21 cellular contexts compared by ENCODE assay signal in the genomic region with DNA sequence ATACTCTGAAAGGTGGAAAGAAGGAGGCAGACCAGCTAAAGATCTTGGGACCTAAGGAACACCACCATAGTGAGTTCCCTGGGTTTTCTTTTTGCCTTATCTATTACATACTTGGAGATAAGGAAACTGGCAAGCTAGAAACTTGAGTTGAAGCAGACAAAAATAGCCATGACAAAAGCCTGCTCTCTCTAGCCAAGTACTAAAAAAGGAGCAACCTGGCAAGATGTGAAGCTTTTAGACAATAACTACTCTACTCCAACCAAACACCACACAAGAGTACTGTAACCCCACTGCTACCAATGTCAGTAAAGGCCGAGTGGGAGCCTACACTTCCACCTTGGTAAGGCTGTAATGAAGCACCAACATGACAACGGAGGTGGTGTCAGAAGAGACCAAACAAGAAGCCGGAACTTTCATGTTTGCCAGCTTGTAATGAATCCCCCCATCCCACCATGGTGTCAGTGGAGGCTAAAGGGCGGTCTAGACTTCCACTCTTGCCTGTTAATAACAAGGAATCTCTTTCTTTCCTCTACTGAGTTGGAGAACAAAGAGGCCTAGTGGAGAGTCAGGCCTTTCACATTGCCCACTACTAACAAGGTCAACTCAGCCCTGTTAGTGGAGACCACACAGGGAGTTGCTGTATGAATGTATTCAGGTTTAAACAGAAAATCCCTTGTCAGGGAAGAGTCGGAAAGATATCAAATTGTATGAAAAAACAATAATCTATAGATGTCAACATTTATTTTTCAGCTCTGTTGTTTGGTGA. TPM values are rescaled to one million over a fixed set of nuclear protein-coding genes. Genes with fewer than 3 reads are reported as not detected.
DNase-seq lines count a peak whose midpoint lies in the region; ATAC-seq and TF ChIP-seq lines count a peak whose summit lies in the region.
"Had no signal": no experiment of that assay in that cellular context is flagged by ENCODE, and none has a peak within 500 bp of the region (broad histone marks: within the 10 kb centered on the region; RNA-seq: fewer than 3 reads in every experiment).

No MANE protein-coding gene starts in this region.

- no peaks in the 10 kb centered on the region for H3K9me3 ChIP-seq in right atrium auricular region

- H3K4me3 ChIP-seq in right atrium auricular region, result no peak overlapping the region
- H3K4me3 ChIP-seq in fibroblast of the aortic adventitia (ENCODE audit: low read depth, low read length), result no peak overlapping the region

- intact Hi-C loops in Right ventricle myocardium superior (cut with DNase I), result no loop called here
- intact Hi-C loops in left ventricle myocardium superior (cut with micrococcal nuclease), result no loop called here

- no peaks in the 10 kb centered on the region for H3K27me3 ChIP-seq in right atrium auricular region

- TF ChIP-seq CTCF in right atrium auricular region (IDR thresholded peaks at IDR 0.05) (no peak), fibroblast of the aortic adventitia (IDR thresholded peaks at IDR 0.05; ENCODE audit: insufficient read depth, low read length) (no peak)

- peak overlapping the region in 1 of 2 donors; percentile 64 for H3K27ac ChIP-seq in right atrium auricular region

- no peak for DNase-seq in Right ventricle myocardium superior
- no peak for DNase-seq in right atrium auricular region (ENCODE audit: low spot score)
- DNase-seq in fibroblast of the aortic adventitia (ENCODE audit: low read depth), result peak; percentile 7
- no peak for DNase-seq in left ventricle myocardium superior
- no peak for DNase-seq in MV-4-11 (lab: John Stamatoyannopoulos, UW)
- no peak for DNase-seq in LoVo (ENCODE audit: low spot score)
- no peak for DNase-seq in HuH-7 (ENCODE audit: low spot score)
- DNase-seq: 8988T; AML-193; C1 segment of cervical spinal cord; CD8-positive, alpha-beta memory T cell; GOT3; HCEC 1CT; NCI-H1417; NCI-H187; NCI-H446; NCI-H526; PC-3; RPMI8226; SIG-M5 had no signal

- peak; percentile 90 for ATAC-seq in Right ventricle myocardium superior (ENCODE audit: poor library complexity)
- ATAC-seq in left ventricle myocardium superior, result peak; percentile 90
- no peak for ATAC-seq in GM19455 (IDR thresholded peaks at IDR 0.05; ENCODE audit: unreplicated experiment)
- ATAC-seq: PC-3 had no signal

- H3K4me1 ChIP-seq in right atrium auricular region, result no peaks in the 10 kb centered on the region

- H3K36me3 ChIP-seq in right atrium auricular region, result no peaks in the 10 kb centered on the region

RNA-seq across cellular contexts. Expression of a gene that starts 55.8 kb away (rescaled TPM):
- total RNA-seq in Right ventricle myocardium superior (35.6 TPM), right atrium auricular region (10 to 100 TPM; 14.1 to 41.3 TPM), fibroblast of the aortic adventitia (ENCODE audit: low replicate concordance) (0.54 and 9.9 TPM in 2 replicates), left ventricle myocardium superior (39.0 TPM)
- total RNA-seq: CD8-positive, alpha-beta memory T cell had no signal
